20 cellular contexts compared by ENCODE assay signal in genomic region chr19:40452016-40452415, GRCh38. TPM values are rescaled to one million over a fixed set of nuclear protein-coding genes. Genes with fewer than 3 reads are reported as not detected.
DNase-seq lines count a peak whose midpoint lies in the region; ATAC-seq, FAIRE-seq and TF ChIP-seq lines count a peak whose summit lies in the region.
"Had no signal": no experiment of that assay in that cellular context is flagged by ENCODE, and none has a peak within 500 bp of the region (broad histone marks: within the 10 kb centered on the region; RNA-seq: fewer than 3 reads in every experiment).

No MANE protein-coding gene starts in this region.

- H3K27ac Mint-ChIP-seq in H9 (peak overlapping the region in 2 of 3 experiments; percentile 25; a peak in 2 of 7 replicates), progenitor cell of endocrine pancreas (peak overlapping the region; percentile 85)
- no peak overlapping the region for H3K27ac Mint-ChIP-seq in effector memory CD8-positive, alpha-beta T cell
- H3K27ac Mint-ChIP-seq: CD4-positive, alpha-beta T cell had no signal

- H3K79me2 ChIP-seq in H9 (ENCODE audit: insufficient read depth, low read length): no peaks in the 10 kb centered on the region

- FAIRE-seq in A549 (lab: Jason Lieb, UNC) (no peak), bronchial epithelial cell (lab: Jason Lieb, UNC) (peak; percentile 7)
- FAIRE-seq: GM12878, RCC 7860 had no signal

- H3K27me3 ChIP-seq in H9 (ENCODE audit: insufficient read depth, low read length) (no peaks in the 10 kb centered on the region), bronchial epithelial cell (ENCODE audit: control insufficient read depth, insufficient read depth, low read length) (no peaks in the 10 kb centered on the region)
- H3K27me3 ChIP-seq: SJSA1 had no signal

- H3K18ac ChIP-seq in H9 (ENCODE audit: insufficient read length, low read depth, low read length): no peak overlapping the region

- H3K9me3 Mint-ChIP-seq in H9 (no peaks in the 10 kb centered on the region), progenitor cell of endocrine pancreas (ENCODE audit: low read depth) (no peaks in the 10 kb centered on the region)
- H3K9me3 Mint-ChIP-seq in effector memory CD8-positive, alpha-beta T cell: no peaks in the 10 kb centered on the region
- H3K9me3 Mint-ChIP-seq: CD4-positive, alpha-beta T cell had no signal

- no peak overlapping the region for H3K27ac ChIP-seq in A549
- H3K27ac ChIP-seq in H9 (ENCODE audit: insufficient read length, low read depth, low read length): no peak overlapping the region
- H3K27ac ChIP-seq: SJSA1 had no signal

- TF ChIP-seq CTCF in A549 (IDR thresholded peaks at IDR 0.05) (no peak), H9 (conservative IDR thresholded peaks at IDR 0.05) (no peak), bronchial epithelial cell (IDR thresholded peaks at IDR 0.05; ENCODE audit: insufficient read depth, low read length, severe bottlenecking) (no peak), progenitor cell of endocrine pancreas (IDR thresholded peaks at IDR 0.05; ENCODE audit: unreplicated experiment) (no peak)

- no peak overlapping the region for H2AFZ ChIP-seq in H9 (ENCODE audit: low read length)

- no peak overlapping the region for H2AK5ac ChIP-seq in H9 (ENCODE audit: insufficient read length, low read length)

- H3K56ac ChIP-seq in H9 (ENCODE audit: insufficient read length, low read depth, low read length): no peak overlapping the region

- no peaks in the 10 kb centered on the region for H3K79me1 ChIP-seq in H9 (ENCODE audit: insufficient read depth, low read depth, low read length, poor library complexity, severe bottlenecking)

- H2BK5ac ChIP-seq in H9 (ENCODE audit: insufficient read length, low read length): no peak overlapping the region

- H3K4me2 ChIP-seq in A549 (no peak overlapping the region), H9 (ENCODE audit: insufficient read depth, insufficient read length, low read length) (no peak overlapping the region)

- ATAC-seq in A549: peak; percentile 58 to 60; a peak in 5 of 6 replicates
- no peak for ATAC-seq in HG03280 (IDR thresholded peaks at IDR 0.05; ENCODE audit: unreplicated experiment)
- ATAC-seq in effector memory CD8-positive, alpha-beta T cell (replicated peaks): no peak
- ATAC-seq: GM12878, Right ventricle myocardium inferior had no signal

- CTCF ChIA-PET in A549 (lab: Yijun Ruan, JAX): interaction anchor here (0.6 to 46.6 kb wide), 10 partner anchors 11 to 591 kb away, joined by 3 to 950 read pairs (median 6); partner anchors contain the start of genes BLVRB, PRX and SERTAD1

- H4K8ac ChIP-seq in H9 (replicated peaks; ENCODE audit: insufficient read length, low read depth, low read length): no peak overlapping the region

- no peak overlapping the region for H3K4me3 Mint-ChIP-seq in H9
- H3K4me3 Mint-ChIP-seq in progenitor cell of endocrine pancreas (ENCODE audit: low read depth): no peak overlapping the region
- no peak overlapping the region for H3K4me3 Mint-ChIP-seq in effector memory CD8-positive, alpha-beta T cell
- H3K4me3 Mint-ChIP-seq: CD4-positive, alpha-beta T cell had no signal

- H3K4me3 ChIP-seq in A549 (no peak overlapping the region), bronchial epithelial cell (ENCODE audit: low read depth, low read length) (no peak overlapping the region)
- H3K4me3 ChIP-seq: GM12878, SJSA1 had no signal

- H3K4me1 ChIP-seq in A549 (no peaks in the 10 kb centered on the region), H9 (ENCODE audit: insufficient read depth, low read length) (no peaks in the 10 kb centered on the region)
- H3K4me1 ChIP-seq: SJSA1 had no signal

- H4K5ac ChIP-seq in H9 (ENCODE audit: insufficient read length, low read depth, low read length): no peak overlapping the region

- H3T11ph ChIP-seq in H9 (ENCODE audit: low read length): no peak overlapping the region

- H3K23me2 ChIP-seq in H9 (ENCODE audit: insufficient read length, low read depth, low read length, poor library complexity, severe bottlenecking): no peaks in the 10 kb centered on the region

- H3K27me3 Mint-ChIP-seq in H9 (ENCODE audit: low read depth): no peaks in the 10 kb centered on the region
- H3K27me3 Mint-ChIP-seq in progenitor cell of endocrine pancreas: no peaks in the 10 kb centered on the region
- no peaks in the 10 kb centered on the region for H3K27me3 Mint-ChIP-seq in effector memory CD8-positive, alpha-beta T cell
- H3K27me3 Mint-ChIP-seq: CD4-positive, alpha-beta T cell had no signal

- no peak for TF ChIP-seq EP300 in A549 (IDR thresholded peaks at IDR 0.05)

- peaks cover 0 to 18% (median 4%) of the 10 kb centered on the region in 3 experiments; a peak in 4 of 7 replicates for H3K36me3 Mint-ChIP-seq in H9 (ENCODE audit: insufficient read depth in 1 of 3, low read depth in 3 of 3)
- no peaks in the 10 kb centered on the region for H3K36me3 Mint-ChIP-seq in progenitor cell of endocrine pancreas (ENCODE audit: insufficient read depth)
- no peaks in the 10 kb centered on the region for H3K36me3 Mint-ChIP-seq in effector memory CD8-positive, alpha-beta T cell (ENCODE audit: insufficient read depth)

- TF ChIP-seq RAD21 in A549 (conservative IDR thresholded peaks at IDR 0.05 in 1 of 2, IDR thresholded peaks at IDR 0.05 in 1 of 2): no peak

- peaks cover 6 to 7% of the 10 kb centered on the region in 2 experiments for H3K4me1 Mint-ChIP-seq in H9
- H3K4me1 Mint-ChIP-seq in progenitor cell of endocrine pancreas (ENCODE audit: low read depth): peaks cover 1% of the 10 kb centered on the region
- H3K4me1 Mint-ChIP-seq in effector memory CD8-positive, alpha-beta T cell (ENCODE audit: low read depth in 2 of 2): peaks cover 0 to 5% of the 10 kb centered on the region in 2 donors

- H3K4ac ChIP-seq in H9 (ENCODE audit: low read depth, low read length): no peak overlapping the region

- no peak overlapping the region for H2BK15ac ChIP-seq in H9 (ENCODE audit: low read depth, low read length)

- H3K9ac ChIP-seq in H9 (ENCODE audit: extremely low read depth, insufficient read length, low read length): no peak overlapping the region

- 74% methylated on average over 5 of the region's 5 CpGs for WGBS in A549 (ENCODE audit: missing lambda C conversion rate)
- WGBS in H9 (ENCODE audit: extremely low coverage, insufficient read length, low lambda C conversion rate): no CpG with 5 or more reads among the region's 5 CpGs

- H4K20me1 ChIP-seq in H9 (ENCODE audit: control insufficient read depth, insufficient read depth, insufficient read length): no peaks in the 10 kb centered on the region

- H2BK12ac ChIP-seq in H9 (ENCODE audit: insufficient read length, low read depth, low read length): no peak overlapping the region

- no peak for TF ChIP-seq POLR2A in A549 (IDR thresholded peaks at IDR 0.05; ENCODE audit: low read length)

- POLR2A ChIA-PET in A549 (lab: Yijun Ruan, JAX): interaction anchor here (1.1 to 2.5 kb wide), 3 partner anchors 9 to 26 kb away, joined by 6 to 13 read pairs (median 7); partner anchors contain the start of genes BLVRB and SERTAD1

- H3K36me3 ChIP-seq in bronchial epithelial cell (ENCODE audit: control insufficient read depth, insufficient read depth, low read length): peaks cover 16% of the 10 kb centered on the region

- no peak overlapping the region for H3K23ac ChIP-seq in H9 (ENCODE audit: insufficient read length, low read depth, low read length)

- no peak overlapping the region for H2BK120ac ChIP-seq in H9 (ENCODE audit: low read depth, low read length, poor library complexity, severe bottlenecking)

- H3K14ac ChIP-seq in H9 (ENCODE audit: insufficient read depth, low read length): no peak overlapping the region; the same call in 1 of the 2 replicates

- DNase-seq in A549 (ENCODE audit: low read depth in 1 of 2, low spot score in 1 of 2): no peak
- DNase-seq in H9: no peak
- no peak for DNase-seq in bronchial epithelial cell (ENCODE audit: low read depth)
- DNase-seq in progenitor cell of endocrine pancreas (ENCODE audit: low spot score, unreplicated experiment): no peak
- no peak for DNase-seq in GOT3 (lab: John Stamatoyannopoulos, UW)
- DNase-seq in effector memory CD8-positive, alpha-beta T cell: no peak
- DNase-seq: CD4-positive, alpha-beta T cell; COR-L47; DND-41; HCEC 1CT; Kasumi-1; NCI-H1694 treated with DMSO at 0.1 percent for 48 hours; NCI-H446 treated with DMSO at 0.1 percent for 48 hours; NCI-H526 treated with DMSO at 0.1 percent for 48 hours; OCI-M1 had no signal

- H2BK20ac ChIP-seq in H9 (ENCODE audit: low read depth, low read length, poor library complexity, severe bottlenecking): no peak overlapping the region

- H3K9me3 ChIP-seq in A549 (no peaks in the 10 kb centered on the region), H9 (ENCODE audit: control insufficient read depth, low read depth, low read length) (no peaks in the 10 kb centered on the region)
- H3K9me3 ChIP-seq: SJSA1 had no signal

- no peak overlapping the region for H4K91ac ChIP-seq in H9 (ENCODE audit: insufficient read length, low read depth, low read length)

RNA-seq across cellular contexts. Expression of gene SERTAD3, which starts 7.9 kb away (rescaled TPM):
- polyA plus RNA-seq in A549 (2011; rRNA removed) (40.2 and 41.7 TPM in 2 replicates), A549 (2017; fragmentation: RNase III; extraction: RNeasy Plus Mini Kit Qiagen cat#74134 plus additional on column Dnase treatment) (35.5 to 41.2 TPM (median 39.7 TPM) in 3 replicates)
- 24.7 and 32.8 TPM in 2 replicates for polyA plus RNA-seq in A549 (2012; cell fraction: cytosol; rRNA removed)
- polyA plus RNA-seq in A549 (2012; cell fraction: nucleus; rRNA removed): 26.5 and 34.1 TPM in 2 replicates
- 63.1 and 71.7 TPM in 2 replicates for polyA minus RNA-seq in A549 (2011; rRNA and poly(A)+ RNA removed)
- total RNA-seq in H9 (2021) (30.9 and 32.2 TPM in 2 replicates), bronchial epithelial cell (23.2 and 33.7 TPM in 2 replicates), progenitor cell of endocrine pancreas (26.5 and 27.5 TPM in 2 replicates)

RNA-seq across cellular contexts. Expression of gene BLVRB, which starts 13.5 kb away (rescaled TPM):
- polyA plus RNA-seq in A549 (2011; rRNA removed) (202 and 241 TPM in 2 replicates), A549 (2017; fragmentation: RNase III; extraction: RNeasy Plus Mini Kit Qiagen cat#74134 plus additional on column Dnase treatment) (280 to 298 TPM (median 296 TPM) in 3 replicates)
- polyA plus RNA-seq in A549 (2012; cell fraction: cytosol; rRNA removed): 713 and 819 TPM in 2 replicates
- 565 and 810 TPM in 2 replicates for polyA plus RNA-seq in A549 (2012; cell fraction: nucleus; rRNA removed)
- 192 and 225 TPM in 2 replicates for polyA minus RNA-seq in A549 (2011; rRNA and poly(A)+ RNA removed)
- total RNA-seq in H9 (2021) (27.9 and 30.4 TPM in 2 replicates), bronchial epithelial cell (682 and 797 TPM in 2 replicates), progenitor cell of endocrine pancreas (14.0 and 16.4 TPM in 2 replicates)

RNA-seq across cellular contexts. Expression of gene SPTBN4, which starts 14.8 kb away (rescaled TPM):
- polyA plus RNA-seq in A549 (2011; rRNA removed): 1.4 and 2.2 TPM in 2 replicates
- polyA plus RNA-seq in A549 (2012; cell fraction: cytosol; rRNA removed): 2.0 TPM in 2 replicates
- polyA plus RNA-seq in A549 (2012; cell fraction: nucleus; rRNA removed): 3.9 and 4.2 TPM in 2 replicates
- polyA plus RNA-seq in A549 (2017; fragmentation: RNase III; extraction: RNeasy Plus Mini Kit Qiagen cat#74134 plus additional on column Dnase treatment): 1.2 to 2.0 TPM (median 1.4 TPM) in 3 replicates
- polyA minus RNA-seq in A549 (2011; rRNA and poly(A)+ RNA removed): 1.1 and 1.2 TPM in 2 replicates
- total RNA-seq in H9 (2021): 2.7 and 2.9 TPM in 2 replicates
- 0.53 and 1.8 TPM in 2 replicates for total RNA-seq in bronchial epithelial cell
- total RNA-seq in progenitor cell of endocrine pancreas: 2.8 and 3.1 TPM in 2 replicates

RNA-seq across cellular contexts. Expression of gene SERTAD1, which starts 26.2 kb away (rescaled TPM):
- polyA plus RNA-seq in A549 (2011; rRNA removed) (10.0 and 10.7 TPM in 2 replicates), A549 (2017; fragmentation: RNase III; extraction: RNeasy Plus Mini Kit Qiagen cat#74134 plus additional on column Dnase treatment) (12.5 to 14.9 TPM (median 13.6 TPM) in 3 replicates)
- polyA plus RNA-seq in A549 (2012; cell fraction: cytosol; rRNA removed): 30.9 and 31.2 TPM in 2 replicates
- polyA plus RNA-seq in A549 (2012; cell fraction: nucleus; rRNA removed): 21.4 and 24.8 TPM in 2 replicates
- 4.6 and 4.7 TPM in 2 replicates for polyA minus RNA-seq in A549 (2011; rRNA and poly(A)+ RNA removed)
- total RNA-seq in H9 (2021) (7.9 and 9.3 TPM in 2 replicates), bronchial epithelial cell (35.7 and 41.6 TPM in 2 replicates), progenitor cell of endocrine pancreas (4.1 and 4.4 TPM in 2 replicates)

RNA-seq across cellular contexts. Expression of gene PRX, which starts 38.8 kb away (rescaled TPM):
- polyA plus RNA-seq in A549 (2011; rRNA removed) (1.5 and 1.6 TPM in 2 replicates), A549 (2017; fragmentation: RNase III; extraction: RNeasy Plus Mini Kit Qiagen cat#74134 plus additional on column Dnase treatment) (1.3 to 1.8 TPM (median 1.8 TPM) in 3 replicates)
- 0.91 and 1.1 TPM in 2 replicates for polyA plus RNA-seq in A549 (2012; cell fraction: cytosol; rRNA removed)
- polyA plus RNA-seq in A549 (2012; cell fraction: nucleus; rRNA removed): 1.7 and 1.8 TPM in 2 replicates
- 0.87 and 1.1 TPM in 2 replicates for polyA minus RNA-seq in A549 (2011; rRNA and poly(A)+ RNA removed)
- total RNA-seq in H9 (2021) (3.8 and 4.0 TPM in 2 replicates), bronchial epithelial cell (1.4 and 1.8 TPM in 2 replicates), progenitor cell of endocrine pancreas (0.96 and 1.2 TPM in 2 replicates)

Comparison
In these comparisons a context has a peak if more than half of its experiments do, and no peak if none do; other contexts are left out.
1. ATAC-seq: peak in A549 (2 of 2); none in HG03280 (single experiment) and effector memory CD8-positive, alpha-beta T cell (single experiment).
2. H3K27ac Mint-ChIP-seq: peak in H9 (2 of 3) and progenitor cell of endocrine pancreas (single experiment); none in effector memory CD8-positive, alpha-beta T cell (0 of 2).
3. RNA of gene BLVRB, which starts 13.5 kb away (total RNA-seq): 682 to 797 TPM in bronchial epithelial cell; 27.9 to 30.4 TPM in H9 and 14.0 to 16.4 TPM in progenitor cell of endocrine pancreas; every median in the first group is over 10 times any median in the second.